Comparison of ENCODE assay signal across 15 cellular contexts in genomic region chr4:2721586-2721985, GRCh38. TPM values are rescaled to one million over a fixed set of nuclear protein-coding genes. Genes with fewer than 3 reads are reported as not detected.
DNase-seq lines count a peak whose midpoint lies in the region; ATAC-seq and TF ChIP-seq lines count a peak whose summit lies in the region.
"Had no signal": no experiment of that assay in that cellular context is flagged by ENCODE, and none has a peak within 500 bp of the region (broad histone marks: within the 10 kb centered on the region; RNA-seq: fewer than 3 reads in every experiment).

No MANE protein-coding gene starts in this region.

- H3K36me3 ChIP-seq in spleen, result peaks cover 0 to 96% (median 47%) of the 10 kb centered on the region in 6 donors
- H3K36me3 ChIP-seq in prostate gland, result no peaks in the 10 kb centered on the region

- CTCF ChIA-PET in activated naive CD4-positive, alpha-beta T cell treated with anti-CD3 and anti-CD28 coated beads, Interleukin-2, amount 10 ng/mL, durations not matched to agents 7 days and 5 days (lab: Charles Lee), result no interaction called here

- H3K27ac ChIP-seq in spleen, result no peak overlapping the region
- H3K27ac ChIP-seq in prostate gland, result no peak overlapping the region
- H3K27ac ChIP-seq: A549, PC-9, SJSA1 had no signal

- no peak overlapping the region for H3K4me3 ChIP-seq in spleen
- H3K4me3 ChIP-seq in prostate gland, result no peak overlapping the region
- H3K4me3 ChIP-seq: A549, PC-9, SJSA1 had no signal

- H3K4me1 Mint-ChIP-seq in activated naive CD4-positive, alpha-beta T cell treated with anti-CD3 and anti-CD28 coated beads, Interleukin-2, amount 10 ng/mL, durations not matched to agents 7 days and 5 days, result peaks cover 16% of the 10 kb centered on the region
- peaks cover 16% of the 10 kb centered on the region for H3K4me1 Mint-ChIP-seq in glutamatergic neuron (ENCODE audit: low read depth, unreplicated experiment)

- DNase-seq in activated naive CD4-positive, alpha-beta T cell treated with anti-CD3 and anti-CD28 coated beads, Interleukin-2, amount 50 U/mL, for 72 hours (ENCODE audit: low spot score in 2 of 2), result peak in 1 of 2 donors; percentile 25
- no peak for DNase-seq in activated naive CD4-positive, alpha-beta T cell treated with anti-CD3 and anti-CD28 coated beads, Interleukin-2, amount 10 ng/mL, durations not matched to agents 7 days and 5 days
- DNase-seq in NCI-H1694 treated with DMSO at 0.1 percent for 48 hours (lab: John Stamatoyannopoulos, UW), result peak; percentile 14
- DNase-seq in glutamatergic neuron, result peak; percentile 55
- peak; percentile 30 for DNase-seq in spleen
- DNase-seq in prostate gland (ENCODE audit: low spot score), result no peak
- DNase-seq: Caco-2; CD4-positive, alpha-beta T cell; NCI-H1105; NCI-H2107; NCI-H226; PC-9 had no signal

- no peak for TF ChIP-seq CTCF in glutamatergic neuron (IDR thresholded peaks at IDR 0.05; ENCODE audit: partially characterized antibody, unreplicated experiment)
- no peak for TF ChIP-seq CTCF in spleen (IDR thresholded peaks at IDR 0.05 in 8 of 11, conservative IDR thresholded peaks at IDR 0.05 in 3 of 11)
- no peak for TF ChIP-seq CTCF in prostate gland (IDR thresholded peaks at IDR 0.05)

- no peak overlapping the region for H3K4me3 Mint-ChIP-seq in activated naive CD4-positive, alpha-beta T cell treated with anti-CD3 and anti-CD28 coated beads, Interleukin-2, amount 10 ng/mL, durations not matched to agents 7 days and 5 days
- peak overlapping the region; percentile 36 for H3K4me3 Mint-ChIP-seq in glutamatergic neuron (ENCODE audit: unreplicated experiment)
- H3K4me3 Mint-ChIP-seq: CD4-positive, alpha-beta T cell had no signal

- intact Hi-C loops in spleen (cut with DNase I; ENCODE audit: low total_unique reads) (no loop called here), prostate gland (cut with DNase I) (no loop called here)

- peak overlapping the region; percentile 64 to 81 for H3K27ac Mint-ChIP-seq in activated naive CD4-positive, alpha-beta T cell treated with anti-CD3 and anti-CD28 coated beads, Interleukin-2, amount 50 U/mL, for 72 hours
- H3K27ac Mint-ChIP-seq in activated naive CD4-positive, alpha-beta T cell treated with anti-CD3 and anti-CD28 coated beads, Interleukin-2, amount 10 ng/mL, durations not matched to agents 7 days and 5 days, result no peak overlapping the region
- H3K27ac Mint-ChIP-seq in glutamatergic neuron (ENCODE audit: unreplicated experiment), result peak overlapping the region; percentile 89

- TF ChIP-seq POLR2A in spleen (IDR thresholded peaks at IDR 0.05) (no peak), prostate gland (IDR thresholded peaks at IDR 0.05) (no peak)

- no peaks in the 10 kb centered on the region for H3K9me3 ChIP-seq in spleen
- H3K9me3 ChIP-seq in prostate gland, result no peaks in the 10 kb centered on the region
- H3K9me3 ChIP-seq: A549, Caco-2, SJSA1 had no signal

- H3K27me3 ChIP-seq in spleen (replicated peaks in 1 of 7) (no peaks in the 10 kb centered on the region), prostate gland (replicated peaks; ENCODE audit: insufficient read depth) (no peaks in the 10 kb centered on the region)
- H3K27me3 ChIP-seq: SJSA1 had no signal

- H3K27me3 Mint-ChIP-seq in activated naive CD4-positive, alpha-beta T cell treated with anti-CD3 and anti-CD28 coated beads, Interleukin-2, amount 10 ng/mL, durations not matched to agents 7 days and 5 days, result no peaks in the 10 kb centered on the region
- peaks cover 12% of the 10 kb centered on the region for H3K27me3 Mint-ChIP-seq in glutamatergic neuron (ENCODE audit: unreplicated experiment)
- H3K27me3 Mint-ChIP-seq: CD4-positive, alpha-beta T cell had no signal

- H3K36me3 Mint-ChIP-seq in activated naive CD4-positive, alpha-beta T cell treated with anti-CD3 and anti-CD28 coated beads, Interleukin-2, amount 50 U/mL, for 72 hours, result peaks cover 6 to 11% of the 10 kb centered on the region in 2 donors
- peaks cover 28% of the 10 kb centered on the region for H3K36me3 Mint-ChIP-seq in activated naive CD4-positive, alpha-beta T cell treated with anti-CD3 and anti-CD28 coated beads, Interleukin-2, amount 10 ng/mL, durations not matched to agents 7 days and 5 days
- H3K36me3 Mint-ChIP-seq in glutamatergic neuron (ENCODE audit: unreplicated experiment), result peaks cover 5% of the 10 kb centered on the region

- ATAC-seq in activated naive CD4-positive, alpha-beta T cell treated with anti-CD3 and anti-CD28 coated beads, Interleukin-2, amount 50 U/mL, for 72 hours, result no peak
- no peak for ATAC-seq in HG03565 (IDR thresholded peaks at IDR 0.05; ENCODE audit: unreplicated experiment)

- H3K4me1 ChIP-seq in spleen (no peaks in the 10 kb centered on the region), prostate gland (replicated peaks) (no peaks in the 10 kb centered on the region)
- H3K4me1 ChIP-seq: A549, Caco-2, SJSA1 had no signal

- 87 to 94% (median 91%) methylated on average over 8 to 11 of the region's 11 CpGs for WGBS in spleen, 5 donors
- WGBS in prostate gland, result 82% methylated on average over 11 of the region's 11 CpGs

- H3K9me3 Mint-ChIP-seq in activated naive CD4-positive, alpha-beta T cell treated with anti-CD3 and anti-CD28 coated beads, Interleukin-2, amount 50 U/mL, for 72 hours, result no peaks in the 10 kb centered on the region
- H3K9me3 Mint-ChIP-seq in activated naive CD4-positive, alpha-beta T cell treated with anti-CD3 and anti-CD28 coated beads, Interleukin-2, amount 10 ng/mL, durations not matched to agents 7 days and 5 days, result no peaks in the 10 kb centered on the region
- H3K9me3 Mint-ChIP-seq in glutamatergic neuron (ENCODE audit: unreplicated experiment), result peaks cover 13% of the 10 kb centered on the region
- H3K9me3 Mint-ChIP-seq: CD4-positive, alpha-beta T cell had no signal

RNA-seq across cellular contexts. Expression of gene TNIP2, which starts 34.5 kb away (rescaled TPM):
- 10 to 100 TPM; 48.9 to 75.5 TPM for total RNA-seq in activated naive CD4-positive, alpha-beta T cell treated with anti-CD3 and anti-CD28 coated beads, Interleukin-2, amount 50 U/mL, for 72 hours
- total RNA-seq in glutamatergic neuron (ENCODE audit: unreplicated experiment) (25.4 TPM), spleen (10 to 100 TPM; 35.1 to 52.5 (median 50.4) TPM), prostate gland (10 to 100 TPM; 54.8 to 94.0 TPM)
- polyA plus RNA-seq in spleen, result 10 to 100 TPM; 32.7 to 53.5 (median 33.2) TPM

Comparison
In these comparisons a context has a peak if more than half of its experiments do, and no peak if none do; other contexts are left out.
1. DNase-seq: peak in NCI-H1694 treated with DMSO at 0.1 percent for 48 hours (single experiment), glutamatergic neuron (single experiment) and spleen (single experiment); none in activated naive CD4-positive, alpha-beta T cell treated with anti-CD3 and anti-CD28 coated beads, Interleukin-2, amount 10 ng/mL, durations not matched to agents 7 days and 5 days (single experiment) and prostate gland (single experiment).